In the genomic region with DNA sequence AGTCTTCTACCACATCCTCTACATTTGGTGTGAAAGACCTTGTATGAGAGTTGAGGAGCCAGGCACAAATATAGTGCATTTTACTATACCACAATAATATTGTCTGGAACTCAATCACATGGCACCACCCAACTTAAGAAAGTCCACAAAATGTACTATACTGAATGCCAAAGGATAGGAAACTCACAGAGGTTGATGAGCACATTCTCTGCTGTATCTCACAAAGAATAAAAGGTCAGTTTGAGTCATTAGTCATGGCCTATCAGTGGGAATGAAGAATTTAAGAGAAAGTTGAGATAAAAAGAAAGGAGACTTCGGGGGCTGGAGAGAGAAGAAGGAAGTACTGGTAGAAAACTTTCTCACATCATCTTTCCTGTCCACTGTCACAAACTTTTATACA, we compare ENCODE assay signal across 26 cellular contexts.
DNase-seq lines count a peak whose midpoint lies in the region; ATAC-seq, FAIRE-seq and TF ChIP-seq lines count a peak whose summit lies in the region.
"Had no signal": no experiment of that assay in that cellular context is flagged by ENCODE, and none has a peak within 500 bp of the region (broad histone marks: within the 10 kb centered on the region; RNA-seq: fewer than 3 reads in every experiment).

No MANE protein-coding gene starts in this region.

- H3K79me2 ChIP-seq in HepG2 (ENCODE audit: insufficient read depth, low read length) = no peaks in the 10 kb centered on the region

- TF ChIP-seq RAD21 in HepG2 (CRISPR knock-in tag; IDR thresholded peaks at IDR 0.05) = no peak

- H3K27me3 Mint-ChIP-seq in activated CD4-positive, alpha-beta T cell treated with anti-CD3 and anti-CD28 coated beads, Interleukin-2, amount 10 ng/mL, durations not matched to agents 24 days and 14 days = peaks cover 8% of the 10 kb centered on the region
- peaks cover 12% of the 10 kb centered on the region for H3K27me3 Mint-ChIP-seq in activated CD8-positive, alpha-beta T cell treated with anti-CD3 and anti-CD28 coated beads for 36 hours

- H3K27me3 ChIP-seq in HepG2 (ENCODE audit: control insufficient read depth in 1 of 2, insufficient read depth in 2 of 2, low read length in 2 of 2) = peaks cover 0 to 7% of the 10 kb centered on the region in 2 experiments; a peak in 1 of 5 replicates
- H3K27me3 ChIP-seq: BE2C; BLaER1 treated with 17β-estradiol and CSF1 and Interleukin-3, amounts not matched to agents 10 nM and 100 nM had no signal

- H3K9me3 Mint-ChIP-seq in activated CD4-positive, alpha-beta T cell treated with anti-CD3 and anti-CD28 coated beads, Interleukin-2, amount 10 ng/mL, durations not matched to agents 24 days and 14 days = no peaks in the 10 kb centered on the region
- H3K9me3 Mint-ChIP-seq in activated CD8-positive, alpha-beta T cell treated with anti-CD3 and anti-CD28 coated beads for 36 hours = no peaks in the 10 kb centered on the region
- H3K9me3 Mint-ChIP-seq: CD4-positive, alpha-beta T cell; CD8-positive, alpha-beta memory T cell; HFFc6 had no signal

- BruUV-seq in HepG2 (replicated peaks; lab: Mats Ljungman, UMichigan) = no TSS peak

- POLR2A ChIA-PET in activated CD8-positive, alpha-beta T cell treated with anti-CD3 and anti-CD28 coated beads for 36 hours (lab: Charles Lee) = no interaction called here
- POLR2A ChIA-PET in HepG2 (lab: Yijun Ruan, JAX) = no interaction called here

- CTCF ChIA-PET in activated CD8-positive, alpha-beta T cell treated with anti-CD3 and anti-CD28 coated beads for 36 hours (lab: Charles Lee) = no interaction called here
- CTCF ChIA-PET in HepG2 (lab: Yijun Ruan, JAX; ENCODE audit: low intra/inter-chr PET ratio, low total read pairs) = no interaction called here

- H4K20me1 ChIP-seq in HepG2 (ENCODE audit: insufficient read depth, low read length) = no peaks in the 10 kb centered on the region
- H4K20me1 ChIP-seq: BLaER1 treated with 17β-estradiol and CSF1 and Interleukin-3, amounts not matched to agents 10 nM and 100 nM had no signal

- in situ Hi-C loops in HepG2 (cut with HindIII; ENCODE audit: extremely low pct_ligation_motif_present, low pct_unique_long_range_greater_than_20kb) = no loop called here

- no peak overlapping the region for H3K27ac ChIP-seq in HepG2 (ENCODE audit: extremely low read length, insufficient read depth, low read length)
- H3K27ac ChIP-seq: A549; BLaER1 treated with 17β-estradiol and CSF1 and Interleukin-3, amounts not matched to agents 10 nM and 100 nM had no signal

- no peak overlapping the region for H3K9ac ChIP-seq in HepG2 (ENCODE audit: insufficient read depth, low read depth, low read length)
- H3K9ac ChIP-seq: BLaER1 treated with 17β-estradiol and CSF1 and Interleukin-3, amounts not matched to agents 10 nM and 100 nM had no signal

- FAIRE-seq in HepG2 (lab: Jason Lieb, UNC) = no peak
- FAIRE-seq: A549, GM12891, GM18507, H54 had no signal

- TF ChIP-seq POLR2A in HepG2 (IDR thresholded peaks at IDR 0.05; ENCODE audit: insufficient read depth in 1 of 2, low read depth in 2 of 2, low read length in 2 of 2) = no peak

- H3K36me3 ChIP-seq in HepG2 (replicated peaks in 1 of 2; ENCODE audit: control insufficient read depth in 1 of 2, insufficient read depth in 2 of 2, low read length in 2 of 2) = no peaks in the 10 kb centered on the region
- H3K36me3 ChIP-seq: BE2C; BLaER1 treated with 17β-estradiol and CSF1 and Interleukin-3, amounts not matched to agents 10 nM and 100 nM; HAP-1 had no signal

- TF ChIP-seq CTCF in omental fat pad (IDR thresholded peaks at IDR 0.05) = no peak
- no peak for TF ChIP-seq CTCF in activated CD8-positive, alpha-beta T cell treated with anti-CD3 and anti-CD28 coated beads for 36 hours (IDR thresholded peaks at IDR 0.05)
- no peak for TF ChIP-seq CTCF in HepG2 (CRISPR knock-in tag; IDR thresholded peaks at IDR 0.05)

- TF ChIP-seq EP300 in HepG2 (IDR thresholded peaks at IDR 0.05; ENCODE audit: low read depth in 2 of 2, low read length in 2 of 2) (no peak), HepG2 (CRISPR knock-in tag; IDR thresholded peaks at IDR 0.05; ENCODE audit: borderline replicate concordance) (no peak)

- H2AFZ ChIP-seq in HepG2 (ENCODE audit: low read length) = no peak overlapping the region

- H3K36me3 Mint-ChIP-seq in activated CD4-positive, alpha-beta T cell treated with anti-CD3 and anti-CD28 coated beads, Interleukin-2, amount 10 ng/mL, durations not matched to agents 24 days and 14 days (ENCODE audit: low read depth) = no peaks in the 10 kb centered on the region
- no peaks in the 10 kb centered on the region for H3K36me3 Mint-ChIP-seq in activated CD8-positive, alpha-beta T cell treated with anti-CD3 and anti-CD28 coated beads for 36 hours (ENCODE audit: low read depth)
- H3K36me3 Mint-ChIP-seq: CD14-positive monocyte; CD8-positive, alpha-beta memory T cell had no signal

- no peak overlapping the region for H3K27ac Mint-ChIP-seq in activated CD4-positive, alpha-beta T cell treated with anti-CD3 and anti-CD28 coated beads, Interleukin-2, amount 10 ng/mL, durations not matched to agents 24 days and 14 days
- no peak overlapping the region for H3K27ac Mint-ChIP-seq in activated CD8-positive, alpha-beta T cell treated with anti-CD3 and anti-CD28 coated beads for 36 hours
- H3K27ac Mint-ChIP-seq: CD14-positive monocyte; CD4-positive, alpha-beta T cell; CD8-positive, alpha-beta memory T cell; HFFc6 had no signal

- no peak overlapping the region for H3K4me3 ChIP-seq in HepG2 (replicated peaks in 1 of 3; ENCODE audit: insufficient read depth in 1 of 3, low read depth in 2 of 3, low read length in 3 of 3)
- H3K4me3 ChIP-seq: A549; BLaER1 treated with 17β-estradiol and CSF1 and Interleukin-3, amounts not matched to agents 10 nM and 100 nM; HAP-1 had no signal

- H3K4me1 ChIP-seq in HepG2 (ENCODE audit: insufficient read depth, low read length) = no peaks in the 10 kb centered on the region
- H3K4me1 ChIP-seq: A549; BE2C; BLaER1 treated with 17β-estradiol and CSF1 and Interleukin-3, amounts not matched to agents 10 nM and 100 nM had no signal

- H3K4me1 Mint-ChIP-seq in activated CD4-positive, alpha-beta T cell treated with anti-CD3 and anti-CD28 coated beads, Interleukin-2, amount 10 ng/mL, durations not matched to agents 24 days and 14 days = no peaks in the 10 kb centered on the region
- H3K4me1 Mint-ChIP-seq in activated CD8-positive, alpha-beta T cell treated with anti-CD3 and anti-CD28 coated beads for 36 hours (ENCODE audit: low read depth) = no peaks in the 10 kb centered on the region
- H3K4me1 Mint-ChIP-seq: CD14-positive monocyte; CD8-positive, alpha-beta memory T cell had no signal

- intact Hi-C loops in activated CD4-positive, alpha-beta T cell treated with anti-CD3 and anti-CD28 coated beads, Interleukin-2, amount 10 ng/mL, durations not matched to agents 24 days and 14 days (cut with micrococcal nuclease) = no loop called here
- intact Hi-C loops in activated CD8-positive, alpha-beta T cell treated with anti-CD3 and anti-CD28 coated beads for 36 hours (cut with micrococcal nuclease) = no loop called here
- intact Hi-C loops in HepG2 (cut with micrococcal nuclease; ENCODE audit: unreplicated experiment) = no loop called here

- 0% methylated on average over 1 of the region's 1 CpG for WGBS in HepG2 (ENCODE audit: low lambda C conversion rate)

- H3K4me2 ChIP-seq in HepG2 (ENCODE audit: low read depth, low read length) = no peak overlapping the region
- H3K4me2 ChIP-seq: A549; BLaER1 treated with 17β-estradiol and CSF1 and Interleukin-3, amounts not matched to agents 10 nM and 100 nM had no signal

- no peaks in the 10 kb centered on the region for H3K9me3 ChIP-seq in HepG2 (ENCODE audit: low read length)
- H3K9me3 ChIP-seq: A549; BE2C; BLaER1 treated with 17β-estradiol and CSF1 and Interleukin-3, amounts not matched to agents 10 nM and 100 nM; HAP-1 had no signal

- DNase-seq in activated CD4-positive, alpha-beta T cell treated with anti-CD3 and anti-CD28 coated beads, Interleukin-2, amount 10 ng/mL, durations not matched to agents 24 days and 14 days = peak; percentile 17
- DNase-seq in activated CD4-positive, alpha-beta T cell treated with anti-CD3 and anti-CD28 coated beads, Interleukin-2, amount 50 U/mL, for 1 hour = no peak
- peak; percentile 63 for DNase-seq in amniotic epithelial cell (ENCODE audit: low read depth)
- DNase-seq in omental fat pad (ENCODE audit: low spot score) = no peak
- DNase-seq in activated CD8-positive, alpha-beta T cell treated with anti-CD3 and anti-CD28 coated beads for 36 hours = no peak
- no peak for DNase-seq in HepG2 (ENCODE audit: low spot score)
- DNase-seq: 8988T; ACHN; AML-193; BE2C; Calu3; CD4-positive, alpha-beta T cell; CD8-positive, alpha-beta memory T cell; COR-L47; DMS53; DMS79 treated with DMSO at 0.1 percent for 48 hours; GF-D8; GOT3; HFFc6 had no signal

- peak; percentile 52 for ATAC-seq in omental fat pad (ENCODE audit: low FRiP score)
- no peak for ATAC-seq in activated CD8-positive, alpha-beta T cell treated with anti-CD3 and anti-CD28 coated beads for 36 hours
- ATAC-seq in HepG2 = no peak
- ATAC-seq: A549 had no signal

- no peak overlapping the region for H3K4me3 Mint-ChIP-seq in activated CD4-positive, alpha-beta T cell treated with anti-CD3 and anti-CD28 coated beads, Interleukin-2, amount 10 ng/mL, durations not matched to agents 24 days and 14 days
- H3K4me3 Mint-ChIP-seq in activated CD8-positive, alpha-beta T cell treated with anti-CD3 and anti-CD28 coated beads for 36 hours = no peak overlapping the region
- H3K4me3 Mint-ChIP-seq: CD14-positive monocyte; CD4-positive, alpha-beta T cell; CD8-positive, alpha-beta memory T cell; HFFc6 had no signal

TF ChIP-seq in HepG2, 621 proteins besides CTCF, POLR2A, EP300 and RAD21 (continues in another document):
- no peak for TF ChIP-seq GZF1 (CRISPR knock-in tag; IDR thresholded peaks at IDR 0.05)
- TF ChIP-seq, protein P1, sequence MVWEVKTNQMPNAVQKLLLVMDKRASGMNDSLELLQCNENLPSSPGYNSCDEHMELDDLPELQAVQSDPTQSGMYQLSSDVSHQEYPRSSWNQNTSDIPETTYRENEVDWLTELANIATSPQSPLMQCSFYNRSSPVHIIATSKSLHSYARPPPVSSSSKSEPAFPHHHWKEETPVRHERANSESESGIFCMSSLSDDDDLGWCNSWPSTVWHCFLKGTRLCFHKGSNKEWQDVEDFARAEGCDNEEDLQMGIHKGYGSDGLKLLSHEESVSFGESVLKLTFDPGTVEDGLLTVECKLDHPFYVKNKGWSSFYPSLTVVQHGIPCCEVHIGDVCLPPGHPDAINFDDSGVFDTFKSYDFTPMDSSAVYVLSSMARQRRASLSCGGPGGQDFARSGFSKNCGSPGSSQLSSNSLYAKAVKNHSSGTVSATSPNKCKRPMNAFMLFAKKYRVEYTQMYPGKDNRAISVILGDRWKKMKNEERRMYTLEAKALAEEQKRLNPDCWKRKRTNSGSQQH (CRISPR knock-in tag; IDR thresholded peaks at IDR 0.05; ENCODE audit: low read depth) = no peak

Comparison
In these comparisons a context has a peak if more than half of its experiments do, and no peak if none do; other contexts are left out.
1. DNase-seq: peak in activated CD4-positive, alpha-beta T cell treated with anti-CD3 and anti-CD28 coated beads, Interleukin-2, amount 10 ng/mL, durations not matched to agents 24 days and 14 days (single experiment) and amniotic epithelial cell (single experiment); none in activated CD4-positive, alpha-beta T cell treated with anti-CD3 and anti-CD28 coated beads, Interleukin-2, amount 50 U/mL, for 1 hour (single experiment), omental fat pad (single experiment), activated CD8-positive, alpha-beta T cell treated with anti-CD3 and anti-CD28 coated beads for 36 hours (single experiment) and HepG2 (single experiment).